17 cellular contexts compared by ENCODE assay signal in the genomic region with DNA sequence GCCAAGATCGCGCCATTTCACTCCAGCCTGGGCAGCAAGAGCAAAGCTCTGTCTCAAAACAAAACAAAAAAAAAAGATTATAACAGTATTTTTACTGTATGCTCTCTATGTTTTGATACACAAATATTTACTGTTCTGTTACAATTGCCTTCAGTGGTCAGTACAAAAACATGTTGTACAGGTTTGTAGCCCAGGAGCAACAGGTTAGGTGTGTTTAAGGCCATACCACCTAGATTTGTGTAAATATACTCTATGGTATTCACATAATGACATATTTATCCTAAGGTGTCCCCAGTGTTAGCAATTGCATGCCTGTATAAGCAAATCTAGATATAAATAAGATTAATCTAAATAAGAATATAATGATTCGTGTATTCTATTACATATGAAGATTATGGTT.
DNase-seq lines count a peak whose midpoint lies in the region; ATAC-seq and TF ChIP-seq lines count a peak whose summit lies in the region.
"Had no signal": no experiment of that assay in that cellular context is flagged by ENCODE, and none has a peak within 500 bp of the region (broad histone marks: within the 10 kb centered on the region; RNA-seq: fewer than 3 reads in every experiment).

No MANE protein-coding gene starts in this region.

- no peaks in the 10 kb centered on the region for H3K36me3 ChIP-seq in PC-3 (ENCODE audit: low read depth, low read length)
- H3K36me3 ChIP-seq: BE2C, BLaER1 had no signal

- H3K9me3 ChIP-seq in PC-3 (ENCODE audit: low read length): no peaks in the 10 kb centered on the region
- H3K9me3 ChIP-seq: BE2C, BLaER1, Caco-2 had no signal

- intact Hi-C loops in PC-3 (cut with micrococcal nuclease): no loop called here
- intact Hi-C loops in Right ventricle myocardium inferior (cut with DNase I): no loop called here

- H3K27ac Mint-ChIP-seq in WTC11: no peak overlapping the region
- H3K27ac Mint-ChIP-seq: CD4-positive, alpha-beta T cell; CD8-positive, alpha-beta T cell had no signal

- H3K4me3 ChIP-seq in LNCaP clone FGC (ENCODE audit: low read depth, low read length) (no peak overlapping the region), PC-3 (ENCODE audit: low read length) (no peak overlapping the region)
- H3K4me3 ChIP-seq: BLaER1 had no signal

- H3K4me2 ChIP-seq in PC-3 (ENCODE audit: low read length): no peak overlapping the region
- H3K4me2 ChIP-seq: BLaER1 had no signal

- BruUV-seq in PC-3 (replicated peaks; lab: Mats Ljungman, UMichigan): no TSS peak

- peaks cover 6% of the 10 kb centered on the region; the same call in 1 of the 2 replicates for H3K27me3 ChIP-seq in PC-3 (ENCODE audit: low read length)
- H3K27me3 ChIP-seq: BE2C, BLaER1 had no signal

- H3K36me3 Mint-ChIP-seq in WTC11: peaks cover 5% of the 10 kb centered on the region; the same call in 1 of the 2 replicates
- H3K36me3 Mint-ChIP-seq: CD8-positive, alpha-beta T cell had no signal

- H3K4me3 Mint-ChIP-seq in WTC11: no peak overlapping the region
- H3K4me3 Mint-ChIP-seq: CD4-positive, alpha-beta T cell; CD8-positive, alpha-beta T cell had no signal

- no peaks in the 10 kb centered on the region for H3K4me1 ChIP-seq in PC-3 (ENCODE audit: insufficient read depth, low read length)
- H3K4me1 ChIP-seq: BE2C, BLaER1, Caco-2 had no signal

- H3K27ac ChIP-seq in C4-2B: peak overlapping the region; percentile 28; the same call in 1 of the 2 replicates
- no peak overlapping the region for H3K27ac ChIP-seq in PC-3 (ENCODE audit: low read length)
- H3K27ac ChIP-seq: BLaER1 had no signal

- TF ChIP-seq CTCF in C4-2B (conservative IDR thresholded peaks at IDR 0.05): no peak
- TF ChIP-seq CTCF in LNCaP clone FGC (IDR thresholded peaks at IDR 0.05; ENCODE audit: control insufficient read depth, extremely low read depth, insufficient read depth): no peak
- no peak for TF ChIP-seq CTCF in PC-3 (conservative IDR thresholded peaks at IDR 0.05; ENCODE audit: low read depth, low read length)
- no peak for TF ChIP-seq CTCF in WTC11 (IDR thresholded peaks at IDR 0.05)

- DNase-seq in DMS53 (lab: John Stamatoyannopoulos, UW): peak; percentile 69
- peak; percentile 79 for DNase-seq in LNCaP clone FGC (ENCODE audit: low read depth)
- DNase-seq in PC-3: no peak
- DNase-seq in Right ventricle myocardium inferior (ENCODE audit: missing footprints): no peak
- DNase-seq in WTC11 (ENCODE audit: low spot score): no peak
- DNase-seq: 8988T; ACHN; BE2C; C1 segment of cervical spinal cord; Caco-2; Calu3; CD4-positive, alpha-beta T cell; CD8-positive, alpha-beta T cell; DMS79 treated with DMSO at 0.1 percent for 48 hours; GF-D8 had no signal

- H4K20me1 ChIP-seq in PC-3 (ENCODE audit: low read length): no peaks in the 10 kb centered on the region
- H4K20me1 ChIP-seq: BLaER1 had no signal

- no peaks in the 10 kb centered on the region for H3K27me3 Mint-ChIP-seq in WTC11 (ENCODE audit: low read depth)
- H3K27me3 Mint-ChIP-seq: CD4-positive, alpha-beta T cell had no signal

- H3K9me2 ChIP-seq in PC-3 (replicated peaks; ENCODE audit: low read length): no peaks in the 10 kb centered on the region

- H3F3A ChIP-seq in PC-3 (ENCODE audit: low read length, unreplicated experiment): no peaks in the 10 kb centered on the region

- H3K79me2 ChIP-seq in PC-3 (ENCODE audit: low read length): no peaks in the 10 kb centered on the region

- no peak overlapping the region for H2AFZ ChIP-seq in PC-3 (ENCODE audit: low read length)

- H3K4me1 Mint-ChIP-seq in WTC11: peaks cover 26% of the 10 kb centered on the region

- H3K9ac ChIP-seq in PC-3 (ENCODE audit: low read length): no peak overlapping the region
- H3K9ac ChIP-seq: BLaER1 had no signal

- CTCF ChIA-PET in PC-3 (lab: Charles Lee) (no interaction called here), WTC11 (lab: Charles Lee) (no interaction called here)

- ATAC-seq in PC-3: no peak
- ATAC-seq in Right ventricle myocardium inferior: no peak
- no peak for ATAC-seq in WTC11
- ATAC-seq: CD8-positive, alpha-beta T cell had no signal

- POLR2A ChIA-PET in PC-3 (lab: Charles Lee; ENCODE audit: unreplicated experiment) (no interaction called here), WTC11 (lab: Charles Lee) (no interaction called here)

- H3K9me3 Mint-ChIP-seq in WTC11: peaks cover 5% of the 10 kb centered on the region; the same call in 1 of the 2 replicates

TF ChIP-seq in WTC11, 78 proteins besides CTCF, POLR2A, EP300 and RAD21:
- TF ChIP-seq RORB (CRISPR knock-in tag; IDR thresholded peaks at IDR 0.05) (no peak), NR1H2 (CRISPR knock-in tag; IDR thresholded peaks at IDR 0.05) (no peak), ZNF219 (CRISPR knock-in tag; IDR thresholded peaks at IDR 0.05; ENCODE audit: borderline replicate concordance) (no peak), AR (CRISPR knock-in tag; IDR thresholded peaks at IDR 0.05) (no peak), ZNF138 (CRISPR knock-in tag; conservative IDR thresholded peaks at IDR 0.05) (no peak), SOX15 (CRISPR knock-in tag; IDR thresholded peaks at IDR 0.05) (no peak), TEAD4 (CRISPR knock-in tag; IDR thresholded peaks at IDR 0.05) (no peak), ZNF425 (CRISPR knock-in tag; conservative IDR thresholded peaks at IDR 0.05) (no peak), ETV6 (CRISPR knock-in tag; IDR thresholded peaks at IDR 0.05) (no peak), CBFB (CRISPR knock-in tag; IDR thresholded peaks at IDR 0.05; ENCODE audit: low read depth) (no peak), ZNF317 (CRISPR knock-in tag; IDR thresholded peaks at IDR 0.05; ENCODE audit: borderline replicate concordance, low read depth) (no peak)

Comparison
In these comparisons a context has a peak if more than half of its experiments do, and no peak if none do; other contexts are left out.
1. DNase-seq: peak in DMS53 (single experiment) and LNCaP clone FGC (single experiment); none in PC-3 (single experiment), Right ventricle myocardium inferior (single experiment) and WTC11 (single experiment).